Comparison of ENCODE assay signal across 8 cellular contexts in the genomic region with DNA sequence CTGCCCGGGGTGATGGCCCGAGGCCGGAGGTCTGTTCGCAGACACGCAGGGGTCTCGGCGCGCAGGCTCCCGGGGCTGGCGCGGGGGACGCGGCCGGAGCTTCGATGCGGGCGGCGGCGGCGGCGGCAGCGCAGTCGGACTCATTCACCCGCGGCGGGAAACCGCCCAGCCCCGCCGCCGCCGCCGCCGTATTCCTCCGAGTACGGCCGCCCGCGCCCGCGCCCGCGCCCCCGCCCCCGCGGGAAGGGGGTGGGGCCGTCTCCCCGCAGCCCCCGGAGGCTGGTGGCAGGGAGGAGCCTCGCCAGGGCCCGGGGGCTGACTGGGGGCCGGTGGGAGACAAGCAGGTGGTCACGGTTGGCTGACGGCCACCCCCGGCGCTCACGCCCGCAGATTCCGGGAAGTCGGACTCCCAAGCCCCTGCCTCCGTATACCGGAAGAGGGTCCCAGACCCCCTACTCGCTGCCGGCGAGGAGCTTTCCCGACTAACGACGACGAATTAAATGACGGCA. TPM values are rescaled to one million over a fixed set of nuclear protein-coding genes. Genes with fewer than 3 reads are reported as not detected.
A peak's percentile ranks its signal among the peaks of the same experiment; 100 is the strongest.
DNase-seq lines count a peak whose midpoint lies in the region; ATAC-seq lines count a peak whose summit lies in the region.

Gene C2CD4C, minus strand, starts transcription at position 142 of the 509 bp plus-strand sequence. CDS start 786 bp downstream, outside the sequence.

- H3K9me3 Mint-ChIP-seq in activated naive CD4-positive, alpha-beta T cell treated with anti-CD3 and anti-CD28 coated beads, Interleukin-2, amount 50 U/mL, for 24 hours, result no peaks in the 10 kb centered on the region

- H3K4me1 ChIP-seq in ACC112 (ENCODE audit: control insufficient read depth, insufficient read depth, low read length, unreplicated experiment) (no peaks in the 10 kb centered on the region), iPS-15b (ENCODE audit: control insufficient read depth, insufficient read depth, low read length) (peaks cover 10% of the 10 kb centered on the region)

- H3K36me3 ChIP-seq in ACC112 (ENCODE audit: insufficient read depth, low read length) (no peaks in the 10 kb centered on the region), iPS-15b (ENCODE audit: control insufficient read depth, insufficient read depth, low read length) (peaks cover 11% of the 10 kb centered on the region)

- no peak for DNase-seq in Jurkat, Clone E6-1 (ENCODE audit: low read depth, low spot score)
- peak; percentile 36 to 52 for DNase-seq in stimulated activated CD4-positive, alpha-beta T cell treated with anti-CD3 and anti-CD28 coated beads, Interleukin-2, amount 100 ng/mL, for 24 hours
- no peak for DNase-seq in SHP77 treated with DMSO at 0.1 percent for 48 hours (lab: John Stamatoyannopoulos, UW)

- no peaks in the 10 kb centered on the region for H3K79me2 ChIP-seq in ACC112 (ENCODE audit: control insufficient read depth, insufficient read depth, low read length, unreplicated experiment)

- no peak within 1 kb of the TSS for H3K27ac ChIP-seq in ACC112 (ENCODE audit: low read depth, low read length)

- H3K4me3 ChIP-seq in ACC112 (ENCODE audit: low read depth, low read length) (peak within 1 kb of the TSS; percentile 63), iPS-15b (ENCODE audit: low read depth, low read length) (peak within 1 kb of the TSS; percentile 57)
- H3K4me3 ChIP-seq in Jurkat, Clone E6-1 (ENCODE audit: low read length), result peak within 1 kb of the TSS; percentile 53

- peaks cover 7% of the 10 kb centered on the region for H3K27me3 Mint-ChIP-seq in activated naive CD4-positive, alpha-beta T cell treated with anti-CD3 and anti-CD28 coated beads, Interleukin-2, amount 50 U/mL, for 24 hours

- peaks cover 7% of the 10 kb centered on the region for H3K4me1 Mint-ChIP-seq in activated naive CD4-positive, alpha-beta T cell treated with anti-CD3 and anti-CD28 coated beads, Interleukin-2, amount 50 U/mL, for 24 hours

- ATAC-seq in HG03432 (IDR thresholded peaks at IDR 0.05; ENCODE audit: unreplicated experiment), result no peak
- ATAC-seq in GM21526 (IDR thresholded peaks at IDR 0.05; ENCODE audit: low FRiP score, unreplicated experiment), result no peak

- H3K36me3 Mint-ChIP-seq in activated naive CD4-positive, alpha-beta T cell treated with anti-CD3 and anti-CD28 coated beads, Interleukin-2, amount 50 U/mL, for 24 hours, result no peaks in the 10 kb centered on the region

- peak within 1 kb of the TSS; percentile 54 for H3K9ac ChIP-seq in iPS-15b (ENCODE audit: low read depth, low read length)

- peak within 1 kb of the TSS; percentile 89 for H3K4me3 Mint-ChIP-seq in activated naive CD4-positive, alpha-beta T cell treated with anti-CD3 and anti-CD28 coated beads, Interleukin-2, amount 50 U/mL, for 24 hours

- H2AFZ ChIP-seq in ACC112 (ENCODE audit: low read length, unreplicated experiment), result no peak within 1 kb of the TSS

- H3K9me3 ChIP-seq in iPS-15b (ENCODE audit: control insufficient read depth, insufficient read depth, low read length), result no peaks in the 10 kb centered on the region

- H3K27me3 ChIP-seq in ACC112 (ENCODE audit: insufficient read depth, low read length), result peaks cover 27% of the 10 kb centered on the region
- peaks cover 2% of the 10 kb centered on the region for H3K27me3 ChIP-seq in iPS-15b (ENCODE audit: control insufficient read depth, insufficient read depth, low read length)

- no peak within 1 kb of the TSS for H3K27ac Mint-ChIP-seq in activated naive CD4-positive, alpha-beta T cell treated with anti-CD3 and anti-CD28 coated beads, Interleukin-2, amount 50 U/mL, for 24 hours

RNA-seq across cellular contexts. Expression of gene C2CD4C, which starts in this region (rescaled TPM):
- 4.0 TPM for polyA plus RNA-seq in Jurkat, Clone E6-1 (2012; ENCODE audit: insufficient read depth, insufficient read length)

Comparison
In these comparisons a context has a peak if more than half of its experiments do, and no peak if none do; other contexts are left out.
1. DNase-seq: peak in stimulated activated CD4-positive, alpha-beta T cell treated with anti-CD3 and anti-CD28 coated beads, Interleukin-2, amount 100 ng/mL, for 24 hours (2 of 2); none in Jurkat, Clone E6-1 (single experiment) and SHP77 treated with DMSO at 0.1 percent for 48 hours (single experiment).
2. Peak in every context shown above with its lines, with median percentiles within 50 percentile points of each other: H3K4me3 ChIP-seq.